In genomic region chrX:19772306-19772705, GRCh38 we compare ENCODE assay signal across 10 cellular contexts.
A peak's percentile ranks its signal among the peaks of the same experiment; 100 is the strongest.
DNase-seq lines count a peak whose midpoint lies in the region; ATAC-seq and TF ChIP-seq lines count a peak whose summit lies in the region.
"Had no signal": no experiment of that assay in that cellular context is flagged by ENCODE, and none has a peak within 500 bp of the region (broad histone marks: within the 10 kb centered on the region; RNA-seq: fewer than 3 reads in every experiment).

No MANE protein-coding gene starts in this region.

- no peak for ATAC-seq in CD4-positive, alpha-beta T cell (ENCODE audit: poor library complexity)
- ATAC-seq in HG02852 (IDR thresholded peaks at IDR 0.05; ENCODE audit: unreplicated experiment) (no peak), HG02678 (IDR thresholded peaks at IDR 0.05; ENCODE audit: unreplicated experiment) (no peak)

- no peaks in the 10 kb centered on the region for H3K36me3 ChIP-seq in MG63
- H3K36me3 ChIP-seq: ascending aorta had no signal

- peak overlapping the region; percentile 82 for H3K4me3 Mint-ChIP-seq in CD4-positive, alpha-beta T cell
- H3K4me3 Mint-ChIP-seq in neural crest cell: no peak overlapping the region

- H3K9me3 Mint-ChIP-seq in CD4-positive, alpha-beta T cell: no peaks in the 10 kb centered on the region
- H3K9me3 Mint-ChIP-seq in neural crest cell: peaks cover 4% of the 10 kb centered on the region

- POLR2A ChIA-PET in CD4-positive, alpha-beta T cell (lab: Charles Lee): interaction anchor here (0.8 to 1.4 kb wide), 4 partner anchors 25 to 33 kb away, joined by 3 to 5 read pairs (median 4); no protein-coding TSS in a partner anchor

- no peak overlapping the region for H3K27ac ChIP-seq in CD4-positive, alpha-beta T cell (ENCODE audit: low read depth, low read length)

- H3K27me3 ChIP-seq in CD4-positive, alpha-beta T cell (ENCODE audit: control insufficient read depth, insufficient read depth, low read length): no peaks in the 10 kb centered on the region
- no peaks in the 10 kb centered on the region for H3K27me3 ChIP-seq in MG63
- H3K27me3 ChIP-seq: ascending aorta had no signal

- CTCF ChIA-PET in CD4-positive, alpha-beta T cell (lab: Charles Lee): no interaction called here

- no peaks in the 10 kb centered on the region for H3K27me3 Mint-ChIP-seq in CD4-positive, alpha-beta T cell
- no peaks in the 10 kb centered on the region for H3K27me3 Mint-ChIP-seq in neural crest cell (ENCODE audit: low read depth)

- H3K36me3 Mint-ChIP-seq in CD4-positive, alpha-beta T cell (ENCODE audit: low read depth): peaks cover 39% of the 10 kb centered on the region
- peaks cover 5% of the 10 kb centered on the region for H3K36me3 Mint-ChIP-seq in neural crest cell (ENCODE audit: low read depth)

- no peak for TF ChIP-seq CTCF in CD4-positive, alpha-beta T cell (IDR thresholded peaks at IDR 0.05)
- no peak for TF ChIP-seq CTCF in neural crest cell (conservative IDR thresholded peaks at IDR 0.05)

- peak overlapping the region; percentile 79 for H3K27ac Mint-ChIP-seq in CD4-positive, alpha-beta T cell
- peak overlapping the region; percentile 51 for H3K27ac Mint-ChIP-seq in neural crest cell (ENCODE audit: unreplicated experiment)

- H3K4me3 ChIP-seq in MG63: no peak overlapping the region
- H3K4me3 ChIP-seq: ascending aorta, lung had no signal

- no peak for DNase-seq in CD4-positive, alpha-beta T cell
- DNase-seq in MG63 (peak; percentile 18), dedifferentiated amniotic fluid mesenchymal stem cell (ENCODE audit: extremely low spot score) (peak; percentile 30), neural crest cell (ENCODE audit: low read depth, low spot score) (no peak), kidney glomerular epithelial cell (lab: John Stamatoyannopoulos, UW) (no peak), NCI-H2081 treated with DMSO at 0.1 percent for 48 hours (lab: John Stamatoyannopoulos, UW) (no peak)

- H3K4me1 Mint-ChIP-seq in CD4-positive, alpha-beta T cell (ENCODE audit: low read depth): peaks cover 63% of the 10 kb centered on the region
- H3K4me1 Mint-ChIP-seq in neural crest cell: peaks cover 36% of the 10 kb centered on the region

- no peaks in the 10 kb centered on the region for H3K9me3 ChIP-seq in CD4-positive, alpha-beta T cell (ENCODE audit: control insufficient read depth, low read length)
- no peaks in the 10 kb centered on the region for H3K9me3 ChIP-seq in MG63
- H3K9me3 ChIP-seq: ascending aorta had no signal

- intact Hi-C loops in CD4-positive, alpha-beta T cell (cut with DNase I, micrococcal nuclease): no loop called here

Comparison
In these comparisons a context has a peak if more than half of its experiments do, and no peak if none do; other contexts are left out.
1. DNase-seq: peak in MG63 (single experiment) and dedifferentiated amniotic fluid mesenchymal stem cell (single experiment); none in CD4-positive, alpha-beta T cell (0 of 10), neural crest cell (single experiment), kidney glomerular epithelial cell (single experiment) and NCI-H2081 treated with DMSO at 0.1 percent for 48 hours (single experiment).